In genomic region chr2:82128051-82128450, GRCh38 we compare ENCODE assay signal across 35 cellular contexts.
"Had no signal": no experiment of that assay in that cellular context is flagged by ENCODE, and none has a peak within 500 bp of the region (broad histone marks: within the 10 kb centered on the region; RNA-seq: fewer than 3 reads in every experiment).

No MANE protein-coding gene starts in this region.

- H3K27me3 ChIP-seq: MG63 had no signal

- DNase-seq: Karpas-422, Kasumi-1, MG63, MM.1S, MV-4-11, NCI-H1048, NCI-H1092, NCI-H1092 treated with DMSO at 0.1 percent for 48 hours, NCI-H1105, NCI-H1105 treated with DMSO at 0.1 percent for 48 hours, NCI-H1417, NCI-H1417 treated with DMSO at 0.1 percent for 48 hours, NCI-H1436, NCI-H1436 treated with DMSO at 0.1 percent for 48 hours, NCI-H146, NCI-H1694, NCI-H1694 treated with DMSO at 0.1 percent for 48 hours, NCI-H187, NCI-H187 treated with DMSO at 0.1 percent for 48 hours, NCI-H1930, NCI-H2029, NCI-H2029 treated with DMSO at 0.1 percent for 48 hours, NCI-H2081, NCI-H2081 treated with DMSO at 0.1 percent for 48 hours, NCI-H2107, NCI-H2171, NCI-H2171 treated with DMSO at 0.1 percent for 48 hours, NCI-H2227 treated with DMSO at 0.1 percent for 48 hours, NCI-H226, NCI-H345, NCI-H446, NCI-H446 treated with DMSO at 0.1 percent for 48 hours, NCI-H510A, NCI-H510A treated with DMSO at 0.1 percent for 48 hours, NCI-H524 had no signal

- H3K4me3 ChIP-seq: MG63 had no signal

- H3K36me3 ChIP-seq: MG63 had no signal

- H3K9me3 ChIP-seq: MG63 had no signal
